In the genomic region with DNA sequence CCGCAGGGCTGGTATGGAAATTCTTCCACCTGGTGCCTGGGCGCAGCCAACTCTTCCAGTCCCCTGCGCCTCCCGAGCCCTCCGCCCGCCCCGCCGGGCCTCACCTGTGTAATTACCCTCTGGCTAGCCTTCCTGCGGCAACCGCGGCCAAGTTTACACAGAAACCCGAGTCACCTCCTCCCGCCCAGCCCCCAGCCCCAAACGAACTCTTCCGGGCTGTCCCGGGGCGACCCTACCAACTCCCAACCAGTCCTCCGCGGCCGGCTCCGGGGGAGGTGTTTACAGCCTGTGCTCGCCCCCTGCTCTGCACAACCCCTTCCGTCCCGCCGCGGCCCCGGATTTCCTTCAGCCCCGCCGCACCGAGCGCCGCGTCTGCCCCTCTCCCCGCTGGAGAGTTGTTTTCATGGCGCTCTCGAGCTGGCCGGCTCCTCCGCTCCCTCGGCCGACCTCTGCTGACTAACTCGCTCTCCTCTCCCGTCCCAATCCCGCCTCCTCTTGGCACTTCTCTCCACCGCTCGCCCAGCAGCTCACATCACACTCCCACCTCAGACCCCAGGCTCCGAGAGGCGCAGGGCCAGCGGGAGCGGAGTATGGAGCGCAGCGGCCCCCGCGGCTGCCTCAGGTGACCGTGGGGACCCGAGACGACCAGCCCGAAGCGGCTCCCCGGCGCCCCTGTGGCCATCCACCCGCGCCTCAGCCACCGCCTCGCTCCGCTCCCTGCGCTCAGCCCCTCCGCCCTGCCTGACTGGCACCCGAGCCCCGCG, we compare ENCODE assay signal across 7 cellular contexts. TPM values are rescaled to one million over a fixed set of nuclear protein-coding genes. Genes with fewer than 3 reads are reported as not detected.
DNase-seq lines count a peak whose midpoint lies in the region; ATAC-seq and TF ChIP-seq lines count a peak whose summit lies in the region.

No MANE protein-coding gene starts in this region.

- no peak for TF ChIP-seq POLR2A in lower leg skin (IDR thresholded peaks at IDR 0.05)

- DNase-seq in GM13977 (ENCODE audit: low spot score): peak; percentile 42
- peak; percentile 0 for DNase-seq in NCI-H187 treated with DMSO at 0.1 percent for 48 hours (lab: John Stamatoyannopoulos, UW)
- peak; percentile 54 for DNase-seq in activated CD4-positive, alpha-beta T cell treated with anti-CD3 and anti-CD28 coated beads, Interleukin-2, amount 50 U/mL, for 1 hour
- peak; percentile 74 for DNase-seq in dermis blood vessel endothelial cell
- DNase-seq in lower leg skin (ENCODE audit: low spot score in 2 of 2): peak; percentile 60 to 91
- peak; percentile 16 to 49 (median 19) for DNase-seq in stimulated activated CD4-positive, alpha-beta T cell treated with anti-CD3 and anti-CD28 coated beads, TNF-alpha, amount 100 ng/mL, for 24 hours (ENCODE audit: low read depth in 3 of 3)

- 0 to 1% methylated on average over 48 to 64 of the region's 70 CpGs for WGBS in lower leg skin, 2 donors

- intact Hi-C loops in lower leg skin (cut with DNase I; ENCODE audit: low total_unique reads): no loop called here

- ATAC-seq in HG02642 (IDR thresholded peaks at IDR 0.05; ENCODE audit: poor library complexity, unreplicated experiment): peak; percentile 33

- TF ChIP-seq CTCF in GM13977 (IDR thresholded peaks at IDR 0.05; ENCODE audit: extremely low read depth, insufficient read depth, missing control alignments): no peak
- no peak for TF ChIP-seq CTCF in lower leg skin (IDR thresholded peaks at IDR 0.05)

- peak overlapping the region; percentile 74 for H3K4me3 ChIP-seq in lower leg skin (ENCODE audit: low read depth, poor library complexity, severe bottlenecking)

- in situ Hi-C loops in GM13977 (cut with MboI; ENCODE audit: low pct_unique_long_range_greater_than_20kb, low sequenced_read_pairs, unreplicated experiment): no loop called here

RNA-seq across cellular contexts. Expression of a gene that starts 0.5 kb away (rescaled TPM):
- total RNA-seq in dermis blood vessel endothelial cell (66.3 and 66.5 TPM in 2 replicates), lower leg skin (10 to 100 TPM; 42.6 to 57.7 (median 50.3) TPM)

Comparison
In these comparisons a context has a peak if more than half of its experiments do, and no peak if none do; other contexts are left out.
1. Peak in every context shown above with its lines: DNase-seq, ATAC-seq and H3K4me3 ChIP-seq.
2. DNase-seq: peak in every context shown above with its lines; median percentile 76 in lower leg skin; 74 in dermis blood vessel endothelial cell; 54 in activated CD4-positive, alpha-beta T cell treated with anti-CD3 and anti-CD28 coated beads, Interleukin-2, amount 50 U/mL, for 1 hour; 42 in GM13977; 19 in stimulated activated CD4-positive, alpha-beta T cell treated with anti-CD3 and anti-CD28 coated beads, TNF-alpha, amount 100 ng/mL, for 24 hours; 0 in NCI-H187 treated with DMSO at 0.1 percent for 48 hours.